1 cellular context compared by ENCODE assay signal in genomic region chr11:29448246-29448877, GRCh38.
TF ChIP-seq lines count a peak whose summit lies in the region.

No MANE protein-coding gene starts in this region.

TF ChIP-seq in H1, 55 proteins besides CTCF, POLR2A, EP300 and RAD21 (continued from another document):
- TF ChIP-seq, protein P1, sequence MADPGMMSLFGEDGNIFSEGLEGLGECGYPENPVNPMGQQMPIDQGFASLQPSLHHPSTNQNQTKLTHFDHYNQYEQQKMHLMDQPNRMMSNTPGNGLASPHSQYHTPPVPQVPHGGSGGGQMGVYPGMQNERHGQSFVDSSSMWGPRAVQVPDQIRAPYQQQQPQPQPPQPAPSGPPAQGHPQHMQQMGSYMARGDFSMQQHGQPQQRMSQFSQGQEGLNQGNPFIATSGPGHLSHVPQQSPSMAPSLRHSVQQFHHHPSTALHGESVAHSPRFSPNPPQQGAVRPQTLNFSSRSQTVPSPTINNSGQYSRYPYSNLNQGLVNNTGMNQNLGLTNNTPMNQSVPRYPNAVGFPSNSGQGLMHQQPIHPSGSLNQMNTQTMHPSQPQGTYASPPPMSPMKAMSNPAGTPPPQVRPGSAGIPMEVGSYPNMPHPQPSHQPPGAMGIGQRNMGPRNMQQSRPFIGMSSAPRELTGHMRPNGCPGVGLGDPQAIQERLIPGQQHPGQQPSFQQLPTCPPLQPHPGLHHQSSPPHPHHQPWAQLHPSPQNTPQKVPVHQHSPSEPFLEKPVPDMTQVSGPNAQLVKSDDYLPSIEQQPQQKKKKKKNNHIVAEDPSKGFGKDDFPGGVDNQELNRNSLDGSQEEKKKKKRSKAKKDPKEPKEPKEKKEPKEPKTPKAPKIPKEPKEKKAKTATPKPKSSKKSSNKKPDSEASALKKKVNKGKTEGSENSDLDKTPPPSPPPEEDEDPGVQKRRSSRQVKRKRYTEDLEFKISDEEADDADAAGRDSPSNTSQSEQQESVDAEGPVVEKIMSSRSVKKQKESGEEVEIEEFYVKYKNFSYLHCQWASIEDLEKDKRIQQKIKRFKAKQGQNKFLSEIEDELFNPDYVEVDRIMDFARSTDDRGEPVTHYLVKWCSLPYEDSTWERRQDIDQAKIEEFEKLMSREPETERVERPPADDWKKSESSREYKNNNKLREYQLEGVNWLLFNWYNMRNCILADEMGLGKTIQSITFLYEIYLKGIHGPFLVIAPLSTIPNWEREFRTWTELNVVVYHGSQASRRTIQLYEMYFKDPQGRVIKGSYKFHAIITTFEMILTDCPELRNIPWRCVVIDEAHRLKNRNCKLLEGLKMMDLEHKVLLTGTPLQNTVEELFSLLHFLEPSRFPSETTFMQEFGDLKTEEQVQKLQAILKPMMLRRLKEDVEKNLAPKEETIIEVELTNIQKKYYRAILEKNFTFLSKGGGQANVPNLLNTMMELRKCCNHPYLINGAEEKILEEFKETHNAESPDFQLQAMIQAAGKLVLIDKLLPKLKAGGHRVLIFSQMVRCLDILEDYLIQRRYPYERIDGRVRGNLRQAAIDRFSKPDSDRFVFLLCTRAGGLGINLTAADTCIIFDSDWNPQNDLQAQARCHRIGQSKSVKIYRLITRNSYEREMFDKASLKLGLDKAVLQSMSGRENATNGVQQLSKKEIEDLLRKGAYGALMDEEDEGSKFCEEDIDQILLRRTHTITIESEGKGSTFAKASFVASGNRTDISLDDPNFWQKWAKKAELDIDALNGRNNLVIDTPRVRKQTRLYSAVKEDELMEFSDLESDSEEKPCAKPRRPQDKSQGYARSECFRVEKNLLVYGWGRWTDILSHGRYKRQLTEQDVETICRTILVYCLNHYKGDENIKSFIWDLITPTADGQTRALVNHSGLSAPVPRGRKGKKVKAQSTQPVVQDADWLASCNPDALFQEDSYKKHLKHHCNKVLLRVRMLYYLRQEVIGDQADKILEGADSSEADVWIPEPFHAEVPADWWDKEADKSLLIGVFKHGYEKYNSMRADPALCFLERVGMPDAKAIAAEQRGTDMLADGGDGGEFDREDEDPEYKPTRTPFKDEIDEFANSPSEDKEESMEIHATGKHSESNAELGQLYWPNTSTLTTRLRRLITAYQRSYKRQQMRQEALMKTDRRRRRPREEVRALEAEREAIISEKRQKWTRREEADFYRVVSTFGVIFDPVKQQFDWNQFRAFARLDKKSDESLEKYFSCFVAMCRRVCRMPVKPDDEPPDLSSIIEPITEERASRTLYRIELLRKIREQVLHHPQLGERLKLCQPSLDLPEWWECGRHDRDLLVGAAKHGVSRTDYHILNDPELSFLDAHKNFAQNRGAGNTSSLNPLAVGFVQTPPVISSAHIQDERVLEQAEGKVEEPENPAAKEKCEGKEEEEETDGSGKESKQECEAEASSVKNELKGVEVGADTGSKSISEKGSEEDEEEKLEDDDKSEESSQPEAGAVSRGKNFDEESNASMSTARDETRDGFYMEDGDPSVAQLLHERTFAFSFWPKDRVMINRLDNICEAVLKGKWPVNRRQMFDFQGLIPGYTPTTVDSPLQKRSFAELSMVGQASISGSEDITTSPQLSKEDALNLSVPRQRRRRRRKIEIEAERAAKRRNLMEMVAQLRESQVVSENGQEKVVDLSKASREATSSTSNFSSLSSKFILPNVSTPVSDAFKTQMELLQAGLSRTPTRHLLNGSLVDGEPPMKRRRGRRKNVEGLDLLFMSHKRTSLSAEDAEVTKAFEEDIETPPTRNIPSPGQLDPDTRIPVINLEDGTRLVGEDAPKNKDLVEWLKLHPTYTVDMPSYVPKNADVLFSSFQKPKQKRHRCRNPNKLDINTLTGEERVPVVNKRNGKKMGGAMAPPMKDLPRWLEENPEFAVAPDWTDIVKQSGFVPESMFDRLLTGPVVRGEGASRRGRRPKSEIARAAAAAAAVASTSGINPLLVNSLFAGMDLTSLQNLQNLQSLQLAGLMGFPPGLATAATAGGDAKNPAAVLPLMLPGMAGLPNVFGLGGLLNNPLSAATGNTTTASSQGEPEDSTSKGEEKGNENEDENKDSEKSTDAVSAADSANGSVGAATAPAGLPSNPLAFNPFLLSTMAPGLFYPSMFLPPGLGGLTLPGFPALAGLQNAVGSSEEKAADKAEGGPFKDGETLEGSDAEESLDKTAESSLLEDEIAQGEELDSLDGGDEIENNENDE (IDR thresholded peaks at IDR 0.05; ENCODE audit: insufficient replicate concordance, low read length), result no peak
- TF ChIP-seq SIRT6 (IDR thresholded peaks at IDR 0.05; ENCODE audit: low read length), result no peak
